2 cellular contexts compared by ENCODE assay signal in genomic region chr19:9967326-9967725, GRCh38.
A peak's percentile ranks its signal among the peaks of the same experiment; 100 is the strongest.
TF ChIP-seq lines count a peak whose summit lies in the region.

No MANE protein-coding gene starts in this region.

TF ChIP-seq in IMR-90, 13 proteins besides CTCF, POLR2A, EP300 and RAD21:
- TF ChIP-seq SMC3 (IDR thresholded peaks at IDR 0.05; ENCODE audit: low read depth, low read length) (no peak), ELK1 (IDR thresholded peaks at IDR 0.05; ENCODE audit: borderline replicate concordance, low read depth, low read length) (no peak), FOS (IDR thresholded peaks at IDR 0.05; ENCODE audit: low read depth, low read length) (no peak), RFX5 (IDR thresholded peaks at IDR 0.05; ENCODE audit: low read depth, low read length) (no peak), BHLHE40 (IDR thresholded peaks at IDR 0.05; ENCODE audit: low read depth, low read length) (no peak), MAFK (IDR thresholded peaks at IDR 0.05; ENCODE audit: low read depth, low read length) (no peak), CHD1 (IDR thresholded peaks at IDR 0.05; ENCODE audit: low read depth, low read length) (no peak), MXI1 (IDR thresholded peaks at IDR 0.05; ENCODE audit: borderline replicate concordance, low read depth, low read length) (no peak), RCOR1 (IDR thresholded peaks at IDR 0.05; ENCODE audit: insufficient replicate concordance, low read length) (no peak), NFE2L2 (IDR thresholded peaks at IDR 0.05; ENCODE audit: low read depth, low read length) (no peak), MAZ (IDR thresholded peaks at IDR 0.05; ENCODE audit: borderline replicate concordance, low read depth, low read length) (no peak), CEBPB (IDR thresholded peaks at IDR 0.05; ENCODE audit: low read depth, low read length) (no peak)
- TF ChIP-seq, protein P1, sequence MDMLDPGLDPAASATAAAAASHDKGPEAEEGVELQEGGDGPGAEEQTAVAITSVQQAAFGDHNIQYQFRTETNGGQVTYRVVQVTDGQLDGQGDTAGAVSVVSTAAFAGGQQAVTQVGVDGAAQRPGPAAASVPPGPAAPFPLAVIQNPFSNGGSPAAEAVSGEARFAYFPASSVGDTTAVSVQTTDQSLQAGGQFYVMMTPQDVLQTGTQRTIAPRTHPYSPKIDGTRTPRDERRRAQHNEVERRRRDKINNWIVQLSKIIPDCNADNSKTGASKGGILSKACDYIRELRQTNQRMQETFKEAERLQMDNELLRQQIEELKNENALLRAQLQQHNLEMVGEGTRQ (IDR thresholded peaks at IDR 0.05; ENCODE audit: low read depth, low read length): no peak

TF ChIP-seq in WTC11, 78 proteins besides CTCF, POLR2A, EP300 and RAD21:
- TF ChIP-seq E2F4 (CRISPR knock-in tag; IDR thresholded peaks at IDR 0.05; ENCODE audit: borderline replicate concordance, low read depth) (no peak), ZNF423 (CRISPR knock-in tag; IDR thresholded peaks at IDR 0.05) (peak; percentile 19; the same call in 1 of the 2 replicates), ZNF219 (CRISPR knock-in tag; IDR thresholded peaks at IDR 0.05; ENCODE audit: borderline replicate concordance) (no peak), JAZF1 (CRISPR knock-in tag; IDR thresholded peaks at IDR 0.05) (no peak)
- TF ChIP-seq, protein P2, sequence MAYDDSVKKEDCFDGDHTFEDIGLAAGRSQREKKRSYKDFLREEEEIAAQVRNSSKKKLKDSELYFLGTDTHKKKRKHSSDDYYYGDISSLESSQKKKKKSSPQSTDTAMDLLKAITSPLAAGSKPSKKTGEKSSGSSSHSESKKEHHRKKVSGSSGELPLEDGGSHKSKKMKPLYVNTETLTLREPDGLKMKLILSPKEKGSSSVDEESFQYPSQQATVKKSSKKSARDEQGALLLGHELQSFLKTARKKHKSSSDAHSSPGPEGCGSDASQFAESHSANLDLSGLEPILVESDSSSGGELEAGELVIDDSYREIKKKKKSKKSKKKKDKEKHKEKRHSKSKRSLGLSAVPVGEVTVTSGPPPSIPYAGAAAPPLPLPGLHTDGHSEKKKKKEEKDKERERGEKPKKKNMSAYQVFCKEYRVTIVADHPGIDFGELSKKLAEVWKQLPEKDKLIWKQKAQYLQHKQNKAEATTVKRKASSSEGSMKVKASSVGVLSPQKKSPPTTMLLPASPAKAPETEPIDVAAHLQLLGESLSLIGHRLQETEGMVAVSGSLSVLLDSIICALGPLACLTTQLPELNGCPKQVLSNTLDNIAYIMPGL (CRISPR knock-in tag; IDR thresholded peaks at IDR 0.05): no peak
